Comparison of ENCODE assay signal across 2 cellular contexts in the genomic region with DNA sequence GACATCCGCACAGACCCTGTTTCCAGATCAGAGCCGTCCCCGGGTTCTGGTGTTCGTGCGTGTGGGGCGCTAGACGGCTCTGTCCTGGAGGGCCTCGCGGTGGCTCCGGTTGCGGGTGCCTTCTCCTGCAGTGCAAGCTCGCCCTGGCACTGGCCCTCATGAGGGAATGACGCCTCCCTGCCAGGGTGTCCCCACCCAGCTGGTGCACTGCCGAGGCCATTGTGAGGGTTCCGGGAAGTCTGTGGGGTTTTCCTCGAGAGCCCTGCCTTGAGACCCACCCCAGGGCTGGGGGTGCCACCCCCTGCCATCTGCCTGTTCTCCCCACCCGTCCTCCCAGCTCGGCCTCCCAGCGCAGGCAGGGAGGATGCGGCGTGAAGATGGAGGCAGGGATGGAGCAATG.
A peak's percentile ranks its signal among the peaks of the same experiment; 100 is the strongest.
TF ChIP-seq lines count a peak whose summit lies in the region.

No MANE protein-coding gene starts in this region.

TF ChIP-seq in IMR-90, 13 proteins besides CTCF, POLR2A, EP300 and RAD21:
- no peak for TF ChIP-seq FOS (IDR thresholded peaks at IDR 0.05; ENCODE audit: low read depth, low read length)
- TF ChIP-seq CEBPB (IDR thresholded peaks at IDR 0.05; ENCODE audit: low read depth, low read length), result no peak
- TF ChIP-seq MAZ (IDR thresholded peaks at IDR 0.05; ENCODE audit: borderline replicate concordance, low read depth, low read length), result no peak
- TF ChIP-seq RCOR1 (IDR thresholded peaks at IDR 0.05; ENCODE audit: insufficient replicate concordance, low read length), result no peak
- TF ChIP-seq MAFK (IDR thresholded peaks at IDR 0.05; ENCODE audit: low read depth, low read length), result no peak
- TF ChIP-seq, protein P1, sequence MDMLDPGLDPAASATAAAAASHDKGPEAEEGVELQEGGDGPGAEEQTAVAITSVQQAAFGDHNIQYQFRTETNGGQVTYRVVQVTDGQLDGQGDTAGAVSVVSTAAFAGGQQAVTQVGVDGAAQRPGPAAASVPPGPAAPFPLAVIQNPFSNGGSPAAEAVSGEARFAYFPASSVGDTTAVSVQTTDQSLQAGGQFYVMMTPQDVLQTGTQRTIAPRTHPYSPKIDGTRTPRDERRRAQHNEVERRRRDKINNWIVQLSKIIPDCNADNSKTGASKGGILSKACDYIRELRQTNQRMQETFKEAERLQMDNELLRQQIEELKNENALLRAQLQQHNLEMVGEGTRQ (IDR thresholded peaks at IDR 0.05; ENCODE audit: low read depth, low read length), result no peak
- no peak for TF ChIP-seq SMC3 (IDR thresholded peaks at IDR 0.05; ENCODE audit: low read depth, low read length)
- no peak for TF ChIP-seq RFX5 (IDR thresholded peaks at IDR 0.05; ENCODE audit: low read depth, low read length)
- TF ChIP-seq, protein P2, sequence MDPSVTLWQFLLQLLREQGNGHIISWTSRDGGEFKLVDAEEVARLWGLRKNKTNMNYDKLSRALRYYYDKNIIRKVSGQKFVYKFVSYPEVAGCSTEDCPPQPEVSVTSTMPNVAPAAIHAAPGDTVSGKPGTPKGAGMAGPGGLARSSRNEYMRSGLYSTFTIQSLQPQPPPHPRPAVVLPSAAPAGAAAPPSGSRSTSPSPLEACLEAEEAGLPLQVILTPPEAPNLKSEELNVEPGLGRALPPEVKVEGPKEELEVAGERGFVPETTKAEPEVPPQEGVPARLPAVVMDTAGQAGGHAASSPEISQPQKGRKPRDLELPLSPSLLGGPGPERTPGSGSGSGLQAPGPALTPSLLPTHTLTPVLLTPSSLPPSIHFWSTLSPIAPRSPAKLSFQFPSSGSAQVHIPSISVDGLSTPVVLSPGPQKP (IDR thresholded peaks at IDR 0.05; ENCODE audit: borderline replicate concordance, low read depth, low read length), result no peak
- no peak for TF ChIP-seq BHLHE40 (IDR thresholded peaks at IDR 0.05; ENCODE audit: low read depth, low read length)
- TF ChIP-seq NFE2L2 (IDR thresholded peaks at IDR 0.05; ENCODE audit: low read depth, low read length), result no peak
- TF ChIP-seq CHD1 (IDR thresholded peaks at IDR 0.05; ENCODE audit: low read depth, low read length), result no peak
- no peak for TF ChIP-seq MXI1 (IDR thresholded peaks at IDR 0.05; ENCODE audit: borderline replicate concordance, low read depth, low read length)

TF ChIP-seq in H1, 55 proteins besides CTCF, POLR2A, EP300 and RAD21:
- TF ChIP-seq, protein P1 (IDR thresholded peaks at IDR 0.05; ENCODE audit: low read length), result no peak
- TF ChIP-seq CTBP2 (IDR thresholded peaks at IDR 0.05; ENCODE audit: borderline replicate concordance, insufficient read depth, insufficient read length, low read length), result peak; percentile 6
